Comparison of ENCODE assay signal across 16 cellular contexts in genomic region chr19:739998-740715, GRCh38. TPM values are rescaled to one million over a fixed set of nuclear protein-coding genes. Genes with fewer than 3 reads are reported as not detected.
"Had no signal": no experiment of that assay in that cellular context is flagged by ENCODE, and none has a peak within 500 bp of the region (broad histone marks: within the 10 kb centered on the region; RNA-seq: fewer than 3 reads in every experiment).

No MANE protein-coding gene starts in this region.

- H3K27me3 ChIP-seq: thyroid gland, uterus had no signal

- H3K36me3 ChIP-seq: prostate gland, thyroid gland, uterus had no signal

- H3K9me3 ChIP-seq: prostate gland, thyroid gland had no signal

- ATAC-seq: activated CD8-positive, alpha-beta memory T cell treated with anti-CD3 and anti-CD28 coated beads, Interleukin-2, amount 10 ng/mL, durations not matched to agents 7 days and 5 days; activated T-cell treated with anti-CD3 and anti-CD28 coated beads, Interleukin-2, amount 50 U/mL, for 4 hours; esophagus mucosa; naive thymus-derived CD8-positive, alpha-beta T cell; sciatic nerve had no signal

- H3K27ac ChIP-seq: prostate gland, thyroid gland, uterus had no signal

- H3K4me1 ChIP-seq: prostate gland, uterus had no signal

- DNase-seq: activated CD8-positive, alpha-beta memory T cell treated with anti-CD3 and anti-CD28 coated beads, Interleukin-2, amount 10 ng/mL, durations not matched to agents 7 days and 5 days; activated effector memory CD4-positive, alpha-beta T cell treated with anti-CD3 and anti-CD28 coated beads, Interleukin-2, amount 50 U/mL, for 16 hours; activated T-cell treated with anti-CD3 and anti-CD28 coated beads, Interleukin-2, amount 50 U/mL, for 4 hours; amygdala; dermis blood vessel endothelial cell; hypothalamus; naive thymus-derived CD8-positive, alpha-beta T cell; occipital lobe; stimulated activated CD4-positive, alpha-beta T cell treated with anti-CD3 and anti-CD28 coated beads, Interleukin-2, amount 100 ng/mL, for 48 hours; thyroid gland; uterus had no signal

- H3K4me3 ChIP-seq: lung, prostate gland, thyroid gland, uterus had no signal

RNA-seq across cellular contexts. Expression of gene MISP, which starts 10.8 kb away (rescaled TPM):
- total RNA-seq: activated CD8-positive, alpha-beta memory T cell treated with anti-CD3 and anti-CD28 coated beads, Interleukin-2, amount 10 ng/mL, durations not matched to agents 7 days and 5 days; dermis blood vessel endothelial cell; naive thymus-derived CD8-positive, alpha-beta T cell; occipital lobe had no signal
- polyA plus RNA-seq: naive thymus-derived CD8-positive, alpha-beta T cell had no signal

RNA-seq across cellular contexts. Expression of gene PALM, which starts 31.4 kb away (rescaled TPM):
- total RNA-seq: activated CD8-positive, alpha-beta memory T cell treated with anti-CD3 and anti-CD28 coated beads, Interleukin-2, amount 10 ng/mL, durations not matched to agents 7 days and 5 days; naive thymus-derived CD8-positive, alpha-beta T cell had no signal
- polyA plus RNA-seq: naive thymus-derived CD8-positive, alpha-beta T cell had no signal

RNA-seq across cellular contexts. Expression of gene PRSS57, which starts 44.9 kb away (rescaled TPM):
- total RNA-seq: dermis blood vessel endothelial cell; esophagus mucosa; glomerular endothelial cell; naive thymus-derived CD8-positive, alpha-beta T cell; occipital lobe; sciatic nerve; thyroid gland; uterus had no signal
